8 cellular contexts compared by ENCODE assay signal in genomic region chr20:59571591-59572314, GRCh38. TPM values are rescaled to one million over a fixed set of nuclear protein-coding genes. Genes with fewer than 3 reads are reported as not detected.
DNase-seq lines count a peak whose midpoint lies in the region; ATAC-seq and TF ChIP-seq lines count a peak whose summit lies in the region.

No MANE protein-coding gene starts in this region.

- intact Hi-C loops in activated T-helper 2 cell treated with anti-CD3 and anti-CD28 coated beads, Interferon-gamma antibody, Interleukin-2, Interleukin-4, amounts not matched to agents 10 μg/mL and 5 μg/mL and 100 μg/mL, durations not matched to agents 14 hours and 24 hours and 36 hours (cut with micrococcal nuclease) = no loop called here

- peaks cover 1% of the 10 kb centered on the region for H3K4me1 Mint-ChIP-seq in activated T-helper 2 cell treated with anti-CD3 and anti-CD28 coated beads, Interferon-gamma antibody, Interleukin-2, Interleukin-4, amounts not matched to agents 10 μg/mL and 5 μg/mL and 100 μg/mL, durations not matched to agents 14 hours and 24 hours and 36 hours (ENCODE audit: low read depth)
- H3K4me1 Mint-ChIP-seq in nephron progenitor cell = no peaks in the 10 kb centered on the region

- H3K27ac ChIP-seq in OCI-LY3 (ENCODE audit: low read length) = no peak overlapping the region

- H3K36me3 Mint-ChIP-seq in activated T-helper 2 cell treated with anti-CD3 and anti-CD28 coated beads, Interferon-gamma antibody, Interleukin-2, Interleukin-4, amounts not matched to agents 10 μg/mL and 5 μg/mL and 100 μg/mL, durations not matched to agents 14 hours and 24 hours and 36 hours (ENCODE audit: low read depth) = no peaks in the 10 kb centered on the region
- no peaks in the 10 kb centered on the region for H3K36me3 Mint-ChIP-seq in nephron progenitor cell (ENCODE audit: low read depth)

- H3K27ac Mint-ChIP-seq in activated T-helper 2 cell treated with anti-CD3 and anti-CD28 coated beads, Interferon-gamma antibody, Interleukin-2, Interleukin-4, amounts not matched to agents 10 μg/mL and 5 μg/mL and 100 μg/mL, durations not matched to agents 14 hours and 24 hours and 36 hours = no peak overlapping the region
- H3K27ac Mint-ChIP-seq in nephron progenitor cell = no peak overlapping the region

- H3K27me3 ChIP-seq in OCI-LY3 (ENCODE audit: low read depth, low read length) = 0 out of 2 replicates have a peak, but pooled peaks cover 10% of the 10 kb centered on the region

- peak overlapping the region; percentile 34; the same call in 1 of the 2 replicates for H3K4me3 ChIP-seq in OCI-LY3 (ENCODE audit: low read length)
- H3K4me3 ChIP-seq in fibroblast of villous mesenchyme (ENCODE audit: low read depth, low read length) = peak overlapping the region; percentile 50

- H3K9me3 ChIP-seq in OCI-LY3 (ENCODE audit: insufficient read depth, low read length) = no peaks in the 10 kb centered on the region

- H3K36me3 ChIP-seq in OCI-LY3 (replicated peaks; ENCODE audit: low read depth, low read length) = no peaks in the 10 kb centered on the region

- DNase-seq in NCI-H1417 (lab: John Stamatoyannopoulos, UW) = peak; percentile 43 to 79 (median 61)
- no peak for DNase-seq in NCI-H1417 treated with DMSO at 0.1 percent for 48 hours (lab: John Stamatoyannopoulos, UW)
- DNase-seq in activated T-helper 2 cell treated with anti-CD3 and anti-CD28 coated beads, Interferon-gamma antibody, Interleukin-2, Interleukin-4, amounts not matched to agents 10 μg/mL and 5 μg/mL and 100 μg/mL, durations not matched to agents 14 hours and 24 hours and 36 hours (ENCODE audit: low spot score) = peak; percentile 45
- peak; percentile 39 for DNase-seq in fibroblast of villous mesenchyme (ENCODE audit: low read depth)
- peak; percentile 84 for DNase-seq in nephron progenitor cell
- peak; percentile 70 for DNase-seq in stimulated activated naive CD8-positive, alpha-beta T cell treated with anti-CD3 and anti-CD28 coated beads, Interleukin-15, Interleukin-2, amounts not matched to agents 100 U/mL and 50 U/mL, for 24 hours

- peak overlapping the region; percentile 72 for H2AFZ ChIP-seq in OCI-LY3 (ENCODE audit: low read depth, low read length)

- H3K27me3 Mint-ChIP-seq in activated T-helper 2 cell treated with anti-CD3 and anti-CD28 coated beads, Interferon-gamma antibody, Interleukin-2, Interleukin-4, amounts not matched to agents 10 μg/mL and 5 μg/mL and 100 μg/mL, durations not matched to agents 14 hours and 24 hours and 36 hours (ENCODE audit: low read depth) = peaks cover 20% of the 10 kb centered on the region
- H3K27me3 Mint-ChIP-seq in nephron progenitor cell (ENCODE audit: low read depth, poor library complexity) = peaks cover 71% of the 10 kb centered on the region

- TF ChIP-seq CTCF in OCI-LY3 (IDR thresholded peaks at IDR 0.05; ENCODE audit: low read depth, low read length) (peak; percentile 98), fibroblast of villous mesenchyme (IDR thresholded peaks at IDR 0.05; ENCODE audit: insufficient read depth, low read depth, low read length) (peak; percentile 90), nephron progenitor cell (IDR thresholded peaks at IDR 0.05) (peak; percentile 93)

- H3K9me3 Mint-ChIP-seq in activated T-helper 2 cell treated with anti-CD3 and anti-CD28 coated beads, Interferon-gamma antibody, Interleukin-2, Interleukin-4, amounts not matched to agents 10 μg/mL and 5 μg/mL and 100 μg/mL, durations not matched to agents 14 hours and 24 hours and 36 hours = no peaks in the 10 kb centered on the region
- H3K9me3 Mint-ChIP-seq in nephron progenitor cell = peaks cover 13% of the 10 kb centered on the region

- H3K79me2 ChIP-seq in OCI-LY3 (ENCODE audit: low read length) = no peaks in the 10 kb centered on the region

- peak; percentile 48 for ATAC-seq in HG03103 (IDR thresholded peaks at IDR 0.05; ENCODE audit: low read depth, unreplicated experiment)
- no peak for ATAC-seq in stimulated activated naive CD8-positive, alpha-beta T cell treated with anti-CD3 and anti-CD28 coated beads, Interleukin-15, Interleukin-2, amounts not matched to agents 100 U/mL and 50 U/mL, for 24 hours

- H3K4me2 ChIP-seq in OCI-LY3 (ENCODE audit: low read length) = peak overlapping the region; percentile 42

- H3K9ac ChIP-seq in OCI-LY3 (ENCODE audit: low read length) = no peak overlapping the region

- no peaks in the 10 kb centered on the region for H4K20me1 ChIP-seq in OCI-LY3 (ENCODE audit: insufficient read depth, low read length)

- peak overlapping the region; percentile 28 for H3K4me3 Mint-ChIP-seq in activated T-helper 2 cell treated with anti-CD3 and anti-CD28 coated beads, Interferon-gamma antibody, Interleukin-2, Interleukin-4, amounts not matched to agents 10 μg/mL and 5 μg/mL and 100 μg/mL, durations not matched to agents 14 hours and 24 hours and 36 hours (ENCODE audit: low read depth)
- H3K4me3 Mint-ChIP-seq in nephron progenitor cell = peak overlapping the region; percentile 21

- H3K4me1 ChIP-seq in OCI-LY3 (ENCODE audit: low read length) = no peaks in the 10 kb centered on the region

RNA-seq across cellular contexts. Expression of gene PHACTR3, which starts 32.6 kb away (rescaled TPM):
- not detected in 2 replicates for total RNA-seq in activated T-helper 2 cell treated with anti-CD3 and anti-CD28 coated beads, Interferon-gamma antibody, Interleukin-2, Interleukin-4, amounts not matched to agents 10 μg/mL and 5 μg/mL and 100 μg/mL, durations not matched to agents 14 hours and 24 hours and 36 hours
- total RNA-seq in fibroblast of villous mesenchyme = not detected in 2 replicates
